ENCODE assay signal across 8 cellular contexts in the genomic region with DNA sequence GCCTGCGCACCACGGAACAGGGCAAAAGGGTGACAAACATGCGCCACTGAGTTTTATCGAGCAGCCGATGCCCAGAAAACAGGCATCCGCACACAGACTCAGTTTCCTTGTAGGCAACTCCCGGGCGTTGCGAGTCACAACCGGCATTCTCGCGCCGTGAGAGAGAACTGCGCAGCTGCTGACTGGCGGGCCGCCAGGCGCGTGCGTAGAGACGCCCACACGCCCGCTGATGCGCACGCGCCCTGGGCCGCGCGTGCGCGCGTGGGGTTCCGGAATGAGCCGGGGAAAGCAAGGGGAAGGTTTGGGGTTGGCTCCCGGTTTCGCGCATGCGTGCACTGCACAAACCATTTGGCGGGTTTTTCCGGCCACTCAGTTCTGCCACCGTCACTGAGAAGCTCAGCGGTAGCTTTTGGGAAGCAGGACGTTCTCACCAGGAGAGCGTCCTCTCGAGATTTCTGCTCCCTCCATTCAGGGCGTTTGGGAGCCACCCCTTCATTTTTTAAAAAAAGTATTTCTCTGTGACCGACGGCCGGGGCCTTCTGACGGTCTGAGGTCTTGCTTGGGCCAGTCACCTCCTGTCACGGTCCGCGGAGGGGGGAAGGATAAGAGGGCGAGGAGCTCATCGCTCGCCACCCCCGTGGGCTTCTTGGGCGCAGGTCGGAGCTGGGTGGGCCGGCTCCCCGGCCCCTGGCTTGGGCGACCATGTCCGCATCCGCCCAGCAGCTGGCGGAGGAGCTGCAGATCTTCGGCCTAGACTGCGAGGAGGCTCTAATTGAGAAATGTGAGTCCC. TPM values are rescaled to one million over a fixed set of nuclear protein-coding genes. Genes with fewer than 3 reads are reported as not detected.
DNase-seq lines count a peak whose midpoint lies in the region; ATAC-seq and TF ChIP-seq lines count a peak whose summit lies in the region.

A gene with protein sequence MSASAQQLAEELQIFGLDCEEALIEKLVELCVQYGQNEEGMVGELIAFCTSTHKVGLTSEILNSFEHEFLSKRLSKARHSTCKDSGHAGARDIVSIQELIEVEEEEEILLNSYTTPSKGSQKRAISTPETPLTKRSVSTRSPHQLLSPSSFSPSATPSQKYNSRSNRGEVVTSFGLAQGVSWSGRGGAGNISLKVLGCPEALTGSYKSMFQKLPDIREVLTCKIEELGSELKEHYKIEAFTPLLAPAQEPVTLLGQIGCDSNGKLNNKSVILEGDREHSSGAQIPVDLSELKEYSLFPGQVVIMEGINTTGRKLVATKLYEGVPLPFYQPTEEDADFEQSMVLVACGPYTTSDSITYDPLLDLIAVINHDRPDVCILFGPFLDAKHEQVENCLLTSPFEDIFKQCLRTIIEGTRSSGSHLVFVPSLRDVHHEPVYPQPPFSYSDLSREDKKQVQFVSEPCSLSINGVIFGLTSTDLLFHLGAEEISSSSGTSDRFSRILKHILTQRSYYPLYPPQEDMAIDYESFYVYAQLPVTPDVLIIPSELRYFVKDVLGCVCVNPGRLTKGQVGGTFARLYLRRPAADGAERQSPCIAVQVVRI (plus strand): TSS at position 372 of the 790 bp plus-strand sequence. CDS start 331 bp downstream, at position 703.

- H3K9me3 Mint-ChIP-seq in nephron, result no peaks in the 10 kb centered on the region

- H3K36me3 ChIP-seq in H7 (replicated peaks; ENCODE audit: control insufficient read depth, insufficient read depth, low read length), result peaks cover 3% of the 10 kb centered on the region; the same call in 1 of the 2 replicates

- DNase-seq in ELF-1 (ENCODE audit: low read depth, low spot score) (peak; percentile 97), H7 (peak; percentile 99), M059J (ENCODE audit: low read depth) (peak; percentile 96), fibroblast of pulmonary artery (ENCODE audit: low read depth) (peak; percentile 96)
- DNase-seq in activated T-helper 9 cell treated with anti-CD3 and anti-CD28 coated beads, Interleukin-2, amount 50 U/mL, for 16 hours (ENCODE audit: low read depth), result peak; percentile 94
- peak; percentile 97 for DNase-seq in stimulated activated naive CD8-positive, alpha-beta T cell treated with anti-CD3 and anti-CD28 coated beads, Interleukin-15, Interleukin-2, amounts not matched to agents 100 U/mL and 50 U/mL, for 24 hours

- H3K36me3 Mint-ChIP-seq in nephron (ENCODE audit: low read depth), result peaks cover 13% of the 10 kb centered on the region

- H3K4me3 ChIP-seq in H7 (ENCODE audit: insufficient read depth, low read depth, low read length) (peak within 1 kb of the TSS; percentile 84), fibroblast of pulmonary artery (replicated peaks; ENCODE audit: low read depth, low read length) (peak within 1 kb of the TSS; percentile 85)

- H3K4me1 Mint-ChIP-seq in nephron, result peaks cover 24% of the 10 kb centered on the region

- peak within 1 kb of the TSS; percentile 63 to 94 (median 89) for H3K27ac Mint-ChIP-seq in nephron

- peaks cover 4% of the 10 kb centered on the region for H3K27me3 Mint-ChIP-seq in nephron (ENCODE audit: low read depth)

- ATAC-seq in stimulated activated naive CD8-positive, alpha-beta T cell treated with anti-CD3 and anti-CD28 coated beads, Interleukin-15, Interleukin-2, amounts not matched to agents 100 U/mL and 50 U/mL, for 24 hours, result peak; percentile 94

- peak; percentile 99 for TF ChIP-seq POLR2A in Raji (IDR thresholded peaks at IDR 0.05; ENCODE audit: insufficient read depth, low read depth, low read length)

- H3K27me3 ChIP-seq in H7 (ENCODE audit: control insufficient read depth, insufficient read depth, low read length), result no peaks in the 10 kb centered on the region

- H3K4me3 Mint-ChIP-seq in nephron, result peak within 1 kb of the TSS; percentile 84 to 89 (median 89)

- TF ChIP-seq CTCF in fibroblast of pulmonary artery (IDR thresholded peaks at IDR 0.05; ENCODE audit: low read length, missing control alignments) (no peak), nephron (IDR thresholded peaks at IDR 0.05; ENCODE audit: unreplicated experiment in 3 of 3) (no peak)

RNA-seq across cellular contexts. Expression of the gene that starts here (rescaled TPM):
- total RNA-seq in H7 (2014; rRNA removed; shearing (Covaris generic)), result 27.6 and 35.2 TPM in 2 replicates
- total RNA-seq in M059J (2014; rRNA removed; shearing (Covaris generic)), result 47.8 and 62.9 TPM in 2 replicates

Comparison
In these comparisons a context has a peak if more than half of its experiments do, and no peak if none do; other contexts are left out.
1. Peak in every context shown above with its lines: DNase-seq, ATAC-seq and H3K4me3 ChIP-seq.